In genomic region chr2:110125292-110125691, GRCh38 we compare ENCODE assay signal across 23 cellular contexts. TPM values are rescaled to one million over a fixed set of nuclear protein-coding genes. Genes with fewer than 3 reads are reported as not detected.
DNase-seq lines count a peak whose midpoint lies in the region; ATAC-seq, FAIRE-seq and TF ChIP-seq lines count a peak whose summit lies in the region.
"Had no signal": no experiment of that assay in that cellular context is flagged by ENCODE, and none has a peak within 500 bp of the region (broad histone marks: within the 10 kb centered on the region; RNA-seq: fewer than 3 reads in every experiment).

No MANE protein-coding gene starts in this region.

- peaks cover 15% of the 10 kb centered on the region for H3K4me1 Mint-ChIP-seq in astrocyte (ENCODE audit: low read depth, unreplicated experiment)
- H3K4me1 Mint-ChIP-seq in type B pancreatic cell (ENCODE audit: unreplicated experiment), result peaks cover 4% of the 10 kb centered on the region
- H3K4me1 Mint-ChIP-seq: IgD-negative memory B cell had no signal

- no peaks in the 10 kb centered on the region for H3K36me3 ChIP-seq in HepG2 (replicated peaks in 1 of 2; ENCODE audit: control insufficient read depth in 1 of 2, insufficient read depth in 2 of 2, low read length in 2 of 2)
- H3K36me3 ChIP-seq in right lobe of liver, result no peaks in the 10 kb centered on the region
- no peaks in the 10 kb centered on the region for H3K36me3 ChIP-seq in astrocyte (ENCODE audit: insufficient read depth, low read length)
- H3K36me3 ChIP-seq: neutrophil, uterus had no signal

- H3K4me3 Mint-ChIP-seq in astrocyte (ENCODE audit: unreplicated experiment) (no peak overlapping the region), type B pancreatic cell (no peak overlapping the region)
- H3K4me3 Mint-ChIP-seq: activated CD4-positive, alpha-beta T cell treated with anti-CD3 and anti-CD28 coated beads, Interleukin-2, amount 10 ng/mL, durations not matched to agents 7 days and 5 days; IgD-negative memory B cell had no signal

- ATAC-seq in HepG2 (no peak), right lobe of liver (no peak), GM19324 (IDR thresholded peaks at IDR 0.05; ENCODE audit: low FRiP score, unreplicated experiment) (no peak)
- ATAC-seq: heart right ventricle, Right ventricle myocardium inferior had no signal

- H4K20me1 ChIP-seq in HepG2 (ENCODE audit: insufficient read depth, low read length), result no peaks in the 10 kb centered on the region
- no peaks in the 10 kb centered on the region for H4K20me1 ChIP-seq in astrocyte (ENCODE audit: insufficient read depth, low read length)

- no peaks in the 10 kb centered on the region for H3K9me3 Mint-ChIP-seq in astrocyte (ENCODE audit: unreplicated experiment)
- H3K9me3 Mint-ChIP-seq in type B pancreatic cell, result no peaks in the 10 kb centered on the region
- H3K9me3 Mint-ChIP-seq: activated CD4-positive, alpha-beta T cell treated with anti-CD3 and anti-CD28 coated beads, Interleukin-2, amount 10 ng/mL, durations not matched to agents 7 days and 5 days; IgD-negative memory B cell had no signal

- H3K9me3 ChIP-seq in HepG2 (ENCODE audit: low read length) (no peaks in the 10 kb centered on the region), right lobe of liver (no peaks in the 10 kb centered on the region), astrocyte (ENCODE audit: insufficient read depth, low read depth, low read length) (no peaks in the 10 kb centered on the region)
- H3K9me3 ChIP-seq: heart right ventricle, neutrophil, uterus had no signal

- no peak for TF ChIP-seq EP300 in HepG2 (IDR thresholded peaks at IDR 0.05; ENCODE audit: low read depth in 2 of 2, low read length in 2 of 2)
- no peak for TF ChIP-seq EP300 in HepG2 (CRISPR knock-in tag; IDR thresholded peaks at IDR 0.05; ENCODE audit: borderline replicate concordance)

- in situ Hi-C loops in HepG2 (cut with HindIII; ENCODE audit: extremely low pct_ligation_motif_present, low pct_unique_long_range_greater_than_20kb), result no loop called here

- H3K4me3 ChIP-seq in HepG2 (replicated peaks in 1 of 3; ENCODE audit: insufficient read depth in 1 of 3, low read depth in 2 of 3, low read length in 3 of 3), result no peak overlapping the region
- H3K4me3 ChIP-seq in right lobe of liver, result no peak overlapping the region
- no peak overlapping the region for H3K4me3 ChIP-seq in astrocyte (ENCODE audit: insufficient read depth, low read depth, low read length)
- no peak overlapping the region for H3K4me3 ChIP-seq in fibroblast of villous mesenchyme (ENCODE audit: low read depth, low read length)
- H3K4me3 ChIP-seq: dorsolateral prefrontal cortex, heart right ventricle, uterus had no signal

- H3K79me2 ChIP-seq in HepG2 (ENCODE audit: insufficient read depth, low read length) (no peaks in the 10 kb centered on the region), astrocyte (ENCODE audit: insufficient read depth, low read length) (no peaks in the 10 kb centered on the region)

- H2AFZ ChIP-seq in HepG2 (ENCODE audit: low read length) (no peak overlapping the region), astrocyte (ENCODE audit: low read depth, low read length) (peak overlapping the region; percentile 46)

- CTCF ChIA-PET in HepG2 (lab: Yijun Ruan, JAX; ENCODE audit: low intra/inter-chr PET ratio, low total read pairs), result no interaction called here

- TF ChIP-seq CTCF in HepG2 (CRISPR knock-in tag; IDR thresholded peaks at IDR 0.05), result no peak
- TF ChIP-seq CTCF in right lobe of liver (IDR thresholded peaks at IDR 0.05), result no peak
- TF ChIP-seq CTCF in astrocyte (IDR thresholded peaks at IDR 0.05; ENCODE audit: insufficient read depth, low read depth, low read length), result no peak
- TF ChIP-seq CTCF in fibroblast of villous mesenchyme (IDR thresholded peaks at IDR 0.05; ENCODE audit: insufficient read depth, low read depth, low read length), result no peak
- TF ChIP-seq CTCF in type B pancreatic cell (conservative IDR thresholded peaks at IDR 0.05), result no peak

- WGBS in HepG2 (ENCODE audit: low lambda C conversion rate), result 53% methylated on average over 3 of the region's 3 CpGs
- whole genome bisulfite sequencing in right lobe of liver (ENCODE audit: insufficient coverage, low coverage, low lambda C conversion rate, missing lambda C conversion rate), result 81% methylated on average over 3 of the region's 3 CpGs

- H3K27ac Mint-ChIP-seq in astrocyte (ENCODE audit: unreplicated experiment) (no peak overlapping the region), type B pancreatic cell (no peak overlapping the region)
- H3K27ac Mint-ChIP-seq: activated CD4-positive, alpha-beta T cell treated with anti-CD3 and anti-CD28 coated beads, Interleukin-2, amount 10 ng/mL, durations not matched to agents 7 days and 5 days; IgD-negative memory B cell had no signal

- H3K27me3 ChIP-seq in HepG2 (ENCODE audit: control insufficient read depth in 1 of 2, insufficient read depth in 2 of 2, low read length in 2 of 2), result no peaks in the 10 kb centered on the region
- H3K27me3 ChIP-seq in right lobe of liver, result no peaks in the 10 kb centered on the region
- H3K27me3 ChIP-seq in astrocyte (ENCODE audit: insufficient read depth, low read length), result no peaks in the 10 kb centered on the region
- H3K27me3 ChIP-seq: dorsolateral prefrontal cortex, heart right ventricle, neutrophil, uterus had no signal

- H3K4me1 ChIP-seq in HepG2 (ENCODE audit: insufficient read depth, low read length), result peaks cover 40% of the 10 kb centered on the region
- H3K4me1 ChIP-seq in right lobe of liver, result no peaks in the 10 kb centered on the region
- peaks cover 24% of the 10 kb centered on the region for H3K4me1 ChIP-seq in astrocyte (ENCODE audit: insufficient read depth, low read length)
- H3K4me1 ChIP-seq: uterus had no signal

- no peak for FAIRE-seq in HepG2 (lab: Jason Lieb, UNC)
- no peak for FAIRE-seq in astrocyte (lab: Jason Lieb, UNC)
- FAIRE-seq: A204.1, TTC549 had no signal

- H3K27ac ChIP-seq in HepG2 (ENCODE audit: extremely low read length, insufficient read depth, low read length) (no peak overlapping the region), right lobe of liver (no peak overlapping the region), astrocyte (ENCODE audit: low read depth, low read length) (peak overlapping the region; percentile 74)
- H3K27ac ChIP-seq: dorsolateral prefrontal cortex, heart right ventricle, neutrophil, uterus had no signal

- POLR2A ChIA-PET in HepG2 (lab: Yijun Ruan, JAX), result no interaction called here

- H3K36me3 Mint-ChIP-seq in astrocyte (ENCODE audit: low read depth, unreplicated experiment), result peaks cover 2% of the 10 kb centered on the region
- H3K36me3 Mint-ChIP-seq in type B pancreatic cell, result peaks cover 8% of the 10 kb centered on the region

- TF ChIP-seq POLR2A in HepG2 (IDR thresholded peaks at IDR 0.05; ENCODE audit: insufficient read depth in 1 of 2, low read depth in 2 of 2, low read length in 2 of 2) (no peak), right lobe of liver (IDR thresholded peaks at IDR 0.05) (no peak)

- H3K27me3 Mint-ChIP-seq in astrocyte (ENCODE audit: low read depth, unreplicated experiment), result peaks cover 3% of the 10 kb centered on the region
- peaks cover 4% of the 10 kb centered on the region for H3K27me3 Mint-ChIP-seq in type B pancreatic cell
- H3K27me3 Mint-ChIP-seq: activated CD4-positive, alpha-beta T cell treated with anti-CD3 and anti-CD28 coated beads, Interleukin-2, amount 10 ng/mL, durations not matched to agents 7 days and 5 days; IgD-negative memory B cell had no signal

- intact Hi-C loops in HepG2 (cut with micrococcal nuclease; ENCODE audit: unreplicated experiment), result no loop called here
- intact Hi-C loops in right lobe of liver (cut with DNase I), result no loop called here

- TF ChIP-seq RAD21 in HepG2 (CRISPR knock-in tag; IDR thresholded peaks at IDR 0.05), result no peak

- no TSS peak for BruUV-seq in HepG2 (replicated peaks; lab: Mats Ljungman, UMichigan)

- peak overlapping the region; percentile 2; the same call in 1 of the 2 replicates for H3K4me2 ChIP-seq in HepG2 (ENCODE audit: low read depth, low read length)
- peak overlapping the region; percentile 63 for H3K4me2 ChIP-seq in astrocyte (ENCODE audit: low read length)

- H3K9ac ChIP-seq in HepG2 (ENCODE audit: insufficient read depth, low read depth, low read length) (no peak overlapping the region), astrocyte (ENCODE audit: low read length) (peak overlapping the region; percentile 54)

- DNase-seq in HepG2 (ENCODE audit: low spot score) (no peak), right lobe of liver (no peak), astrocyte (ENCODE audit: low read depth) (peak; percentile 82), fibroblast of villous mesenchyme (ENCODE audit: low read depth) (peak; percentile 33), mucosa of gallbladder (ENCODE audit: low spot score) (no peak), type B pancreatic cell (ENCODE audit: extremely low spot score, unreplicated experiment) (no peak)
- no peak for DNase-seq in activated T-cell treated with anti-CD3 and anti-CD28 coated beads, Interleukin-2, amount 50 U/mL, for 48 hours
- DNase-seq: activated CD4-positive, alpha-beta T cell treated with anti-CD3 and anti-CD28 coated beads, Interleukin-2, amount 10 ng/mL, durations not matched to agents 7 days and 5 days; central memory CD4-positive, alpha-beta T cell; COR-L47; dorsolateral prefrontal cortex; heart right ventricle; NCI-H146; NCI-H2171; stimulated activated CD4-positive, alpha-beta T cell treated with anti-CD3 and anti-CD28 coated beads, Interleukin-12 subunit alpha, Interleukin-12 subunit beta, amount 100 ng/mL, for 4 hours; SW 1271; uterus had no signal

RNA-seq across cellular contexts. Expression of gene MALL, which starts 9.7 kb away (rescaled TPM):
- total RNA-seq in HepG2 (2016; rRNA removed; fragmentation: Illumina TruSeq; extraction: Trizol), result not detected in 2 replicates
- not detected in 2 replicates for total RNA-seq in HepG2 (2016; cell fraction: cytosol; rRNA removed; fragmentation: Illumina TruSeq; extraction: Trizol; ENCODE audit: low read depth)
- total RNA-seq in HepG2 (2016; cell fraction: insoluble cytoplasmic fraction; rRNA removed; fragmentation: Illumina TruSeq; extraction: Trizol), result not detected in 2 replicates
- total RNA-seq in HepG2 (2016; cell fraction: membrane; rRNA removed; fragmentation: Illumina TruSeq; extraction: Trizol), result not detected in 2 replicates
- total RNA-seq in HepG2 (2016; cell fraction: nucleus; rRNA removed; fragmentation: Illumina TruSeq; extraction: Trizol), result not detected in 2 replicates
- polyA plus RNA-seq in HepG2 (2011; rRNA removed), result not detected in 2 replicates
- polyA plus RNA-seq in HepG2 (2011; cell fraction: cytosol; rRNA removed), result not detected in 2 replicates
- not detected in 2 replicates for polyA plus RNA-seq in HepG2 (2011; cell fraction: nucleus; rRNA removed)
- polyA plus RNA-seq in HepG2 (2012), result not detected in 2 replicates
- polyA plus RNA-seq in HepG2 (2016; cell fraction: cytosol; fragmentation: Illumina TruSeq; extraction: Trizol; ENCODE audit: low read depth), result not detected in 2 replicates
- polyA plus RNA-seq in HepG2 (2016; cell fraction: insoluble cytoplasmic fraction; fragmentation: Illumina TruSeq; extraction: Trizol; ENCODE audit: low read depth), result not detected in 2 replicates
- not detected in 2 replicates for polyA plus RNA-seq in HepG2 (2016; cell fraction: membrane; fragmentation: Illumina TruSeq; extraction: Trizol; ENCODE audit: low read depth)
- not detected in 2 replicates for polyA plus RNA-seq in HepG2 (2016; cell fraction: nucleus; fragmentation: Illumina TruSeq; extraction: Trizol; ENCODE audit: insufficient read depth, low read depth)
- not detected in 2 replicates for polyA minus RNA-seq in HepG2 (2011; rRNA and poly(A)+ RNA removed; ENCODE audit: low replicate concordance)
- polyA minus RNA-seq in HepG2 (2011; cell fraction: cytosol; rRNA and poly(A)+ RNA removed), result not detected in 2 replicates
- polyA minus RNA-seq in HepG2 (2011; cell fraction: nucleus; rRNA and poly(A)+ RNA removed), result not detected in 2 replicates
- 1 to 10 TPM; 1.1 to 3.1 (median 2.2) TPM for total RNA-seq in right lobe of liver
- 0.19 and 0.36 TPM in 2 replicates for total RNA-seq in astrocyte
- total RNA-seq in fibroblast of villous mesenchyme, result 2.2 and 2.9 TPM in 2 replicates
- 43.7 TPM for total RNA-seq in mucosa of gallbladder
- 82.7 and 187 TPM in 2 replicates for total RNA-seq in type B pancreatic cell (ENCODE audit: low replicate concordance)
- polyA plus RNA-seq: IgD-negative memory B cell had no signal

Comparison
In these comparisons a context has a peak if more than half of its experiments do, and no peak if none do; other contexts are left out.
1. DNase-seq: peak in astrocyte (single experiment) and fibroblast of villous mesenchyme (single experiment); none in HepG2 (single experiment), right lobe of liver (0 of 3), activated T-cell treated with anti-CD3 and anti-CD28 coated beads, Interleukin-2, amount 50 U/mL, for 48 hours (0 of 2), mucosa of gallbladder (single experiment) and type B pancreatic cell (single experiment).
2. RNA of gene MALL, which starts 9.7 kb away (total RNA-seq): 82.7 to 187 TPM in type B pancreatic cell and 43.7 TPM in mucosa of gallbladder (single experiment); 1.1 to 3.1 TPM in right lobe of liver, 2.2 to 2.9 TPM in fibroblast of villous mesenchyme, 0.19 to 0.36 TPM in astrocyte and not detected in HepG2; every median in the first group is over 10 times any median in the second.